ENCODE assay signal across 10 cellular contexts in genomic region chr17:78355701-78356100, GRCh38. TPM values are rescaled to one million over a fixed set of nuclear protein-coding genes. Genes with fewer than 3 reads are reported as not detected.
DNase-seq lines count a peak whose midpoint lies in the region; ATAC-seq and TF ChIP-seq lines count a peak whose summit lies in the region.
"Had no signal": no experiment of that assay in that cellular context is flagged by ENCODE, and none has a peak within 500 bp of the region (broad histone marks: within the 10 kb centered on the region; RNA-seq: fewer than 3 reads in every experiment).

No MANE protein-coding gene starts in this region.

- TF ChIP-seq POLR2A in testis (IDR thresholded peaks at IDR 0.05), result no peak

- peaks cover 4% of the 10 kb centered on the region for H4K20me1 ChIP-seq in mammary epithelial cell (ENCODE audit: insufficient read depth, low read length)

- peak overlapping the region; percentile 31 for H3K4me2 ChIP-seq in mammary epithelial cell (ENCODE audit: insufficient read depth, low read depth, low read length)

- 81% methylated on average over 3 of the region's 3 CpGs for WGBS in mammary epithelial cell (ENCODE audit: low coverage, missing lambda C conversion rate)
- 60 to 68% methylated on average over 3 of the region's 3 CpGs for WGBS in testis, 2 donors
- WGBS in aorta, 2 donors, result 66 to 68% methylated on average over 3 of the region's 3 CpGs

- H2AFZ ChIP-seq in ACC112 (ENCODE audit: low read length, unreplicated experiment) (no peak overlapping the region), mammary epithelial cell (ENCODE audit: low read depth, low read length) (no peak overlapping the region)

- H3K27ac ChIP-seq in ACC112 (ENCODE audit: low read depth, low read length) (peak overlapping the region; percentile 87), HUES6 (ENCODE audit: low read depth, low read length) (no peak overlapping the region; the same call in 1 of the 2 replicates), mammary epithelial cell (ENCODE audit: insufficient read depth, low read depth, low read length) (no peak overlapping the region), muscle layer of duodenum (ENCODE audit: low read length) (peak overlapping the region; percentile 58), testis (no peak overlapping the region), aorta (ENCODE audit: low read depth in 1 of 2, low read length in 2 of 2) (no peak overlapping the region)

- peaks cover 8% of the 10 kb centered on the region; the same call in 1 of the 2 replicates for H3K36me3 ChIP-seq in ACC112 (ENCODE audit: insufficient read depth, low read length)
- H3K36me3 ChIP-seq in HUES6 (ENCODE audit: control insufficient read depth, insufficient read depth, low read length), result peaks cover 15% of the 10 kb centered on the region; the same call in 1 of the 2 replicates
- no peaks in the 10 kb centered on the region for H3K36me3 ChIP-seq in mammary epithelial cell (ENCODE audit: insufficient read depth, low read length)
- peaks cover 14 to 29% of the 10 kb centered on the region in 2 donors for H3K36me3 ChIP-seq in muscle layer of duodenum (ENCODE audit: control insufficient read depth in 1 of 2, insufficient read depth in 2 of 2, low read length in 2 of 2)
- no peaks in the 10 kb centered on the region for H3K36me3 ChIP-seq in testis (ENCODE audit: low read depth, missing control alignments)
- H3K36me3 ChIP-seq in aorta (ENCODE audit: control insufficient read depth in 1 of 2, insufficient read depth in 2 of 2, low read length in 1 of 2), result no peaks in the 10 kb centered on the region

- no TSS peak for BruUV-seq in mammary epithelial cell (replicated peaks; lab: Mats Ljungman, UMichigan)

- no peaks in the 10 kb centered on the region for H3K9me3 ChIP-seq in HUES6 (ENCODE audit: control insufficient read depth, insufficient read depth, low read depth, low read length)
- no peaks in the 10 kb centered on the region for H3K9me3 ChIP-seq in mammary epithelial cell (replicated peaks; ENCODE audit: insufficient read depth, low read length)
- no peaks in the 10 kb centered on the region for H3K9me3 ChIP-seq in muscle layer of duodenum (ENCODE audit: control insufficient read depth in 1 of 2, low read length in 2 of 2)
- no peaks in the 10 kb centered on the region for H3K9me3 ChIP-seq in testis
- no peaks in the 10 kb centered on the region for H3K9me3 ChIP-seq in aorta (ENCODE audit: control insufficient read depth, low read length)

- peaks cover 42% of the 10 kb centered on the region for H3K79me2 ChIP-seq in ACC112 (ENCODE audit: control insufficient read depth, insufficient read depth, low read length, unreplicated experiment)
- H3K79me2 ChIP-seq in mammary epithelial cell (ENCODE audit: insufficient read depth, low read length), result peaks cover 28% of the 10 kb centered on the region

- H3K4me1 ChIP-seq in ACC112 (ENCODE audit: control insufficient read depth, insufficient read depth, low read length, unreplicated experiment) (peaks cover 43% of the 10 kb centered on the region), HUES6 (ENCODE audit: control insufficient read depth, insufficient read depth, low read length) (peaks cover 65% of the 10 kb centered on the region), mammary epithelial cell (ENCODE audit: insufficient read depth, low read length) (peaks cover 55% of the 10 kb centered on the region), muscle layer of duodenum (ENCODE audit: control insufficient read depth in 1 of 2, insufficient read depth in 2 of 2, low read length in 2 of 2) (peaks cover 30 to 53% of the 10 kb centered on the region in 2 donors), testis (peaks cover 44% of the 10 kb centered on the region), aorta (ENCODE audit: control insufficient read depth in 1 of 2, insufficient read depth in 2 of 2, low read length in 2 of 2) (peaks cover 2 to 5% of the 10 kb centered on the region in 2 donors)

- CTCF ChIA-PET in mammary epithelial cell (lab: Charles Lee; ENCODE audit: low non-redundant PET), result no interaction called here

- H3K4me3 ChIP-seq in ACC112 (ENCODE audit: low read depth, low read length) (no peak overlapping the region), HUES6 (ENCODE audit: low read depth, low read length) (peak overlapping the region; percentile 6; the same call in 1 of the 2 replicates), mammary epithelial cell (replicated peaks in 1 of 3; ENCODE audit: insufficient read depth in 1 of 3, low read depth in 2 of 3, low read length in 3 of 3) (no peak overlapping the region), muscle layer of duodenum (ENCODE audit: low read depth in 1 of 2, low read length in 2 of 2) (peak overlapping the region in 1 of 2 donors; percentile 23), testis (no peak overlapping the region), aorta (ENCODE audit: low read length in 2 of 2) (no peak overlapping the region)

- DNase-seq in mammary epithelial cell (no peak), NCI-H1694 treated with DMSO at 0.1 percent for 48 hours (lab: John Stamatoyannopoulos, UW) (no peak), testis (no peak), GDM1 (lab: John Stamatoyannopoulos, UW) (no peak), aorta (no peak)
- DNase-seq: NCI-H1417, Right ventricle myocardium superior had no signal

- no peak overlapping the region for H3K9ac ChIP-seq in HUES6 (ENCODE audit: low read length)
- no peak overlapping the region for H3K9ac ChIP-seq in mammary epithelial cell (ENCODE audit: insufficient read depth, low read length)

- dilution Hi-C loops in mammary epithelial cell (cut with HindIII; ENCODE audit: low sequenced_read_pairs), result loop anchor here (5.0 kb wide), 1 partner anchor 63 kb away; no protein-coding TSS in a partner anchor

- H3K27me3 ChIP-seq in ACC112 (ENCODE audit: insufficient read depth, low read length) (no peaks in the 10 kb centered on the region), HUES6 (ENCODE audit: control insufficient read depth, insufficient read depth, low read length) (peaks cover 55% of the 10 kb centered on the region), mammary epithelial cell (ENCODE audit: insufficient read depth, low read length) (no peaks in the 10 kb centered on the region), muscle layer of duodenum (ENCODE audit: low read depth, low read length) (no peaks in the 10 kb centered on the region), testis (no peaks in the 10 kb centered on the region), aorta (ENCODE audit: control insufficient read depth in 1 of 2, insufficient read depth in 2 of 2, low read length in 1 of 2) (no peaks in the 10 kb centered on the region)

- ATAC-seq in aorta (ENCODE audit: low FRiP score), result no peak

- intact Hi-C loops in mammary epithelial cell (cut with micrococcal nuclease), result loop anchor here (1.0 kb wide), 1 partner anchor 65 kb away; no protein-coding TSS in a partner anchor
- intact Hi-C loops in testis (cut with DNase I; ENCODE audit: low total_unique reads), result no loop called here
- intact Hi-C loops in aorta (cut with DNase I), result no loop called here

- in situ Hi-C loops in mammary epithelial cell (cut with MboI; ENCODE audit: low sequenced_read_pairs in 2 of 2), result loop anchor here in 1 of 2 donors (5.0 kb wide), 1 partner anchor 63 kb away; no protein-coding TSS in a partner anchor

- no peak for TF ChIP-seq CTCF in mammary epithelial cell (conservative IDR thresholded peaks at IDR 0.05 in 1 of 2, IDR thresholded peaks at IDR 0.05 in 1 of 2; ENCODE audit: extremely low read depth in 1 of 2, insufficient read depth in 1 of 2, low read depth in 1 of 2, low read length in 2 of 2)
- no peak for TF ChIP-seq CTCF in testis (IDR thresholded peaks at IDR 0.05)

RNA-seq across cellular contexts. Expression of gene SOCS3, which starts 4.2 kb away (rescaled TPM):
- total RNA-seq in mammary epithelial cell, result 10 to 100 TPM in 1 of 2 donors, 1 to 10 TPM in 1; 4.3 to 24.7 TPM
- polyA plus RNA-seq in mammary epithelial cell, result 3.5 TPM
- polyA minus RNA-seq in mammary epithelial cell, result 1.8 TPM
- total RNA-seq in testis, result 10 to 100 TPM in 1 of 2 donors, 1 to 10 TPM in 1; 2.2 to 17.8 TPM
- polyA plus RNA-seq in testis (ENCODE audit: insufficient read depth, low read depth, low replicate concordance), result 9.6 TPM
- total RNA-seq in aorta, result 100 to 1,000 TPM; 107 to 182 TPM
- 10 to 100 TPM; 15.5 to 76.1 TPM for polyA plus RNA-seq in aorta

RNA-seq across cellular contexts. Expression of gene PGS1, which starts 22.7 kb away (rescaled TPM):
- total RNA-seq in mammary epithelial cell, result 10 to 100 TPM; 29.1 to 31.5 TPM
- 19.8 TPM for polyA plus RNA-seq in mammary epithelial cell
- polyA minus RNA-seq in mammary epithelial cell, result 29.9 TPM
- 10 to 100 TPM; 50.4 to 58.4 TPM for total RNA-seq in testis
- 34.9 TPM for polyA plus RNA-seq in testis (ENCODE audit: insufficient read depth, low read depth, low replicate concordance)
- total RNA-seq in aorta, result 10 to 100 TPM; 46.5 to 67.0 TPM
- polyA plus RNA-seq in aorta, result 10 to 100 TPM in 1 of 2 donors, 1 to 10 TPM in 1; 9.9 to 30.3 TPM

Comparison
In these comparisons a context has a peak if more than half of its experiments do, and no peak if none do; other contexts are left out.
1. H3K27ac ChIP-seq: peak in ACC112 (single experiment) and muscle layer of duodenum (single experiment); none in HUES6 (single experiment), mammary epithelial cell (single experiment), testis (0 of 2) and aorta (0 of 2).
2. RNA of gene SOCS3, which starts 4.2 kb away (total RNA-seq): 107 to 182 TPM in aorta; 4.3 to 24.7 TPM in mammary epithelial cell and 2.2 to 17.8 TPM in testis; every median in the first group is over 4 times any median in the second.